20 cellular contexts compared by ENCODE assay signal in genomic region chr15:83695246-83695645, GRCh38. TPM values are rescaled to one million over a fixed set of nuclear protein-coding genes. Genes with fewer than 3 reads are reported as not detected.
A peak's percentile ranks its signal among the peaks of the same experiment; 100 is the strongest.
DNase-seq lines count a peak whose midpoint lies in the region; ATAC-seq, FAIRE-seq and TF ChIP-seq lines count a peak whose summit lies in the region.
"Had no signal": no experiment of that assay in that cellular context is flagged by ENCODE, and none has a peak within 500 bp of the region (broad histone marks: within the 10 kb centered on the region; RNA-seq: fewer than 3 reads in every experiment).

No MANE protein-coding gene starts in this region.

- no peak overlapping the region for H2AK9ac ChIP-seq in IMR-90 (replicated peaks; ENCODE audit: low read depth, low read length, poor library complexity)

- H2AFZ ChIP-seq in IMR-90 (replicated peaks; ENCODE audit: low read length, poor library complexity): no peak overlapping the region
- H2AFZ ChIP-seq in astrocyte (ENCODE audit: low read depth, low read length): no peak overlapping the region
- H2AFZ ChIP-seq in MM.1S (ENCODE audit: low read length): no peak overlapping the region

- POLR2A ChIA-PET in IMR-90 (lab: Charles Lee; ENCODE audit: unreplicated experiment): no interaction called here

- H3K9ac ChIP-seq in IMR-90 (ENCODE audit: low read depth, low read length) (no peak overlapping the region), astrocyte (ENCODE audit: low read length) (no peak overlapping the region), rectal smooth muscle tissue (ENCODE audit: low read length) (no peak overlapping the region), MM.1S (ENCODE audit: low read length) (no peak overlapping the region)

- H3K9me1 ChIP-seq in IMR-90 (ENCODE audit: insufficient read depth, low read length): no peaks in the 10 kb centered on the region; the same call in 1 of the 2 replicates

- H3K9me3 Mint-ChIP-seq in astrocyte (ENCODE audit: unreplicated experiment) (peaks cover 4% of the 10 kb centered on the region), progenitor cell of endocrine pancreas (ENCODE audit: low read depth) (no peaks in the 10 kb centered on the region)
- H3K9me3 Mint-ChIP-seq: CD4-positive, alpha-beta T cell had no signal

- H4K20me1 ChIP-seq in IMR-90 (ENCODE audit: insufficient read depth, low read length) (no peaks in the 10 kb centered on the region), astrocyte (ENCODE audit: insufficient read depth, low read length) (no peaks in the 10 kb centered on the region), MM.1S (ENCODE audit: insufficient read depth, low read length) (no peaks in the 10 kb centered on the region)

- H3K4me1 Mint-ChIP-seq in astrocyte (ENCODE audit: low read depth, unreplicated experiment) (peaks cover 53% of the 10 kb centered on the region), progenitor cell of endocrine pancreas (ENCODE audit: low read depth) (peaks cover 2% of the 10 kb centered on the region)
- H3K4me1 Mint-ChIP-seq: central memory CD8-positive, alpha-beta T cell had no signal

- H3K27me3 ChIP-seq in IMR-90 (ENCODE audit: control insufficient read depth, insufficient read depth, low read length) (no peaks in the 10 kb centered on the region), astrocyte (ENCODE audit: insufficient read depth, low read length) (peaks cover 5% of the 10 kb centered on the region), rectal smooth muscle tissue (ENCODE audit: control insufficient read depth, insufficient read depth, low read length) (no peaks in the 10 kb centered on the region), MM.1S (replicated peaks; ENCODE audit: insufficient read depth, low read length) (no peaks in the 10 kb centered on the region)

- FAIRE-seq in astrocyte (lab: Jason Lieb, UNC): no peak
- FAIRE-seq: TTC549 had no signal

- TF ChIP-seq POLR2A in IMR-90 (IDR thresholded peaks at IDR 0.05; ENCODE audit: low read depth, low read length): no peak

- no peaks in the 10 kb centered on the region for H3K27me3 Mint-ChIP-seq in astrocyte (ENCODE audit: low read depth, unreplicated experiment)
- H3K27me3 Mint-ChIP-seq in progenitor cell of endocrine pancreas: peaks cover 3% of the 10 kb centered on the region
- H3K27me3 Mint-ChIP-seq: central memory CD8-positive, alpha-beta T cell had no signal

- H2AK5ac ChIP-seq in IMR-90 (ENCODE audit: low read depth, low read length): peak overlapping the region; percentile 14; the same call in 1 of the 2 replicates

- H3K4me3 ChIP-seq in IMR-90 (ENCODE audit: insufficient read depth, low read depth, low read length) (no peak overlapping the region), astrocyte (ENCODE audit: insufficient read depth, low read depth, low read length) (no peak overlapping the region), rectal smooth muscle tissue (ENCODE audit: low read length) (no peak overlapping the region), MM.1S (ENCODE audit: low read length) (no peak overlapping the region)
- H3K4me3 ChIP-seq: lung, psoas muscle had no signal

- intact Hi-C loops in IMR-90 (cut with micrococcal nuclease): no loop called here

- no peak overlapping the region for H2BK15ac ChIP-seq in IMR-90 (ENCODE audit: low read depth, low read length)

- H3K36me3 ChIP-seq in IMR-90 (ENCODE audit: control insufficient read depth, insufficient read depth, low read length): no peaks in the 10 kb centered on the region
- no peaks in the 10 kb centered on the region for H3K36me3 ChIP-seq in astrocyte (ENCODE audit: insufficient read depth, low read length)
- no peaks in the 10 kb centered on the region for H3K36me3 ChIP-seq in rectal smooth muscle tissue (ENCODE audit: control insufficient read depth, insufficient read depth, low read length)
- no peaks in the 10 kb centered on the region for H3K36me3 ChIP-seq in MM.1S (replicated peaks; ENCODE audit: insufficient read depth, low read length)

- H3K79me1 ChIP-seq in IMR-90 (ENCODE audit: low read depth in 1 of 2, low read length in 2 of 2): no peaks in the 10 kb centered on the region

- no peak for TF ChIP-seq RAD21 in IMR-90 (IDR thresholded peaks at IDR 0.05; ENCODE audit: low read length)

- H3K4me3 Mint-ChIP-seq in astrocyte (ENCODE audit: unreplicated experiment) (no peak overlapping the region), progenitor cell of endocrine pancreas (ENCODE audit: low read depth) (no peak overlapping the region)
- H3K4me3 Mint-ChIP-seq: CD4-positive, alpha-beta T cell; central memory CD8-positive, alpha-beta T cell; natural killer cell treated with Interleukin-12 subunit alpha and Interleukin-12 subunit beta and Interleukin-15 and Interleukin-18, amount 100 ng/mL, for 72 hours had no signal

- H3K4me2 ChIP-seq in IMR-90 (ENCODE audit: low read depth, low read length): no peak overlapping the region
- peak overlapping the region; percentile 9 for H3K4me2 ChIP-seq in astrocyte (ENCODE audit: low read length)
- H3K4me2 ChIP-seq in MM.1S (ENCODE audit: low read depth, low read length): no peak overlapping the region

- no peak overlapping the region for H4K8ac ChIP-seq in IMR-90 (ENCODE audit: low read depth in 2 of 2, low read length in 2 of 2)

- no peak overlapping the region for H4K91ac ChIP-seq in IMR-90 (ENCODE audit: insufficient read depth, low read depth, low read length)

- H3K9me3 ChIP-seq in IMR-90 (ENCODE audit: control insufficient read depth, insufficient read depth, low read length) (peaks cover 2% of the 10 kb centered on the region), astrocyte (ENCODE audit: insufficient read depth, low read depth, low read length) (peaks cover 2% of the 10 kb centered on the region), MM.1S (replicated peaks; ENCODE audit: insufficient read depth, low read length) (no peaks in the 10 kb centered on the region)
- H3K9me3 ChIP-seq: psoas muscle had no signal

- H3K27ac Mint-ChIP-seq in astrocyte (ENCODE audit: unreplicated experiment) (peak overlapping the region; percentile 64), progenitor cell of endocrine pancreas (no peak overlapping the region)
- H3K27ac Mint-ChIP-seq: CD4-positive, alpha-beta T cell; natural killer cell treated with Interleukin-12 subunit alpha and Interleukin-12 subunit beta and Interleukin-15 and Interleukin-18, amount 100 ng/mL, for 72 hours had no signal

- BruUV-seq in IMR-90 (replicated peaks; lab: Mats Ljungman, UMichigan): no TSS peak

- CTCF ChIA-PET in IMR-90 (lab: Yijun Ruan, JAX): no interaction called here

- no peak overlapping the region for H4K5ac ChIP-seq in IMR-90 (ENCODE audit: low read depth, low read length)

- no CpG with 5 or more reads among the region's 3 CpGs for WGBS in IMR-90 (ENCODE audit: extremely low coverage in 2 of 2, insufficient read length in 1 of 2), 2 experiments

- no peak overlapping the region for H3K14ac ChIP-seq in IMR-90 (replicated peaks; ENCODE audit: low read depth, low read length)

- H3K79me2 ChIP-seq in astrocyte (ENCODE audit: insufficient read depth, low read length) (no peaks in the 10 kb centered on the region), MM.1S (ENCODE audit: low read length) (no peaks in the 10 kb centered on the region)

- no peak overlapping the region for H3K23ac ChIP-seq in IMR-90 (ENCODE audit: low read depth, low read length)

- TF ChIP-seq CTCF in IMR-90 (conservative IDR thresholded peaks at IDR 0.05; ENCODE audit: low read depth, low read length) (no peak), astrocyte (IDR thresholded peaks at IDR 0.05; ENCODE audit: insufficient read depth, low read depth, low read length) (no peak), MM.1S (IDR thresholded peaks at IDR 0.05; ENCODE audit: low read length) (no peak), progenitor cell of endocrine pancreas (IDR thresholded peaks at IDR 0.05; ENCODE audit: unreplicated experiment) (no peak)

- no peak overlapping the region for H3K56ac ChIP-seq in IMR-90 (ENCODE audit: extremely low read depth, insufficient read depth, low read length)

- dilution Hi-C loops in IMR-90 (cut with HindIII; ENCODE audit: low sequenced_read_pairs, unreplicated experiment): no loop called here

- H2BK20ac ChIP-seq in IMR-90 (ENCODE audit: low read depth, low read length): no peak overlapping the region

- no peak overlapping the region for H3K27ac ChIP-seq in IMR-90 (ENCODE audit: insufficient read depth, low read length)
- H3K27ac ChIP-seq in astrocyte (ENCODE audit: low read depth, low read length): no peak overlapping the region
- peak overlapping the region; percentile 83 for H3K27ac ChIP-seq in rectal smooth muscle tissue (ENCODE audit: low read depth, low read length)
- no peak overlapping the region for H3K27ac ChIP-seq in MM.1S (ENCODE audit: low read length)
- H3K27ac ChIP-seq: HL-60, psoas muscle had no signal

- peak overlapping the region; percentile 65 for H2BK5ac ChIP-seq in IMR-90 (ENCODE audit: low read depth, low read length, poor library complexity, severe bottlenecking)

- ATAC-seq in IMR-90 (ENCODE audit: low read depth) (peak; percentile 40; the same call in 1 of the 2 replicates), GM18868 (IDR thresholded peaks at IDR 0.05; ENCODE audit: unreplicated experiment) (no peak)
- ATAC-seq: HCT116, psoas muscle, Right ventricle myocardium inferior had no signal

- no peaks in the 10 kb centered on the region for H3F3A ChIP-seq in MM.1S (ENCODE audit: insufficient read depth, low read length)

- peak; percentile 11 for DNase-seq in IMR-90
- no peak for DNase-seq in astrocyte (ENCODE audit: low read depth)
- peak; percentile 53 for DNase-seq in iris pigment epithelial cell (ENCODE audit: low read depth)
- no peak for DNase-seq in MM.1S
- no peak for DNase-seq in progenitor cell of endocrine pancreas (ENCODE audit: low spot score, unreplicated experiment)
- no peak for DNase-seq in kidney glomerular epithelial cell (lab: John Stamatoyannopoulos, UW)
- DNase-seq: activated CD4-positive, alpha-beta T cell treated with anti-CD3 and anti-CD28 coated beads for 4 hours; CD4-positive, alpha-beta T cell; NCI-H1930; NCI-H446 treated with DMSO at 0.1 percent for 48 hours; psoas muscle had no signal

- H3K4me1 ChIP-seq in IMR-90 (ENCODE audit: control insufficient read depth, insufficient read depth, low read length) (peaks cover 3% of the 10 kb centered on the region; the same call in 1 of the 2 replicates), astrocyte (ENCODE audit: insufficient read depth, low read length) (peaks cover 18% of the 10 kb centered on the region), rectal smooth muscle tissue (ENCODE audit: control insufficient read depth, insufficient read depth, low read length) (peaks cover 48% of the 10 kb centered on the region), MM.1S (ENCODE audit: low read length) (no peaks in the 10 kb centered on the region)
- H3K4me1 ChIP-seq: psoas muscle had no signal

- in situ Hi-C loops in IMR-90 (cut with MboI; ENCODE audit: low sequenced_read_pairs): loop anchor here (10.0 kb wide), 1 partner anchor 60 kb away; no protein-coding TSS in a partner anchor

- H3K36me3 Mint-ChIP-seq in astrocyte (ENCODE audit: low read depth, unreplicated experiment) (no peaks in the 10 kb centered on the region), progenitor cell of endocrine pancreas (ENCODE audit: insufficient read depth) (no peaks in the 10 kb centered on the region)
- H3K36me3 Mint-ChIP-seq: natural killer cell treated with Interleukin-12 subunit alpha and Interleukin-12 subunit beta and Interleukin-15 and Interleukin-18, amount 100 ng/mL, for 72 hours had no signal

- no peak overlapping the region for H2BK120ac ChIP-seq in IMR-90 (ENCODE audit: low read depth, low read length)

- H3K9me2 ChIP-seq in MM.1S (replicated peaks; ENCODE audit: insufficient read depth, low read length): no peaks in the 10 kb centered on the region

- H3K4ac ChIP-seq in IMR-90 (ENCODE audit: low read depth, low read length): no peak overlapping the region

- no peak overlapping the region for H3K18ac ChIP-seq in IMR-90 (ENCODE audit: low read depth, low read length)

RNA-seq across cellular contexts. Expression of gene ADAMTSL3, which starts 41.3 kb away (rescaled TPM):
- under 0.01 TPM in 1 of 2 replicates, not detected in the other for total RNA-seq in IMR-90 (2012; rRNA removed)
- polyA plus RNA-seq in IMR-90 (2012; rRNA removed): 0.02 TPM in 1 of 2 replicates, not detected in the other
- polyA plus RNA-seq in IMR-90 (2012; cell fraction: cytosol; rRNA removed): 0.01 TPM in 1 of 2 replicates, not detected in the other
- polyA plus RNA-seq in IMR-90 (2012; cell fraction: nucleus; rRNA removed; ENCODE audit: low replicate concordance): 0.01 TPM in 1 of 2 replicates, not detected in the other
- total RNA-seq in astrocyte: 2.4 and 3.0 TPM in 2 replicates
- total RNA-seq in progenitor cell of endocrine pancreas: 0.24 and 0.38 TPM in 2 replicates
- total RNA-seq: CD4-positive, alpha-beta T cell; natural killer cell treated with Interleukin-12 subunit alpha and Interleukin-12 subunit beta and Interleukin-15 and Interleukin-18, amount 100 ng/mL, for 72 hours had no signal

Comparison
In these comparisons a context has a peak if more than half of its experiments do, and no peak if none do; other contexts are left out.
1. DNase-seq: peak in IMR-90 (single experiment) and iris pigment epithelial cell (single experiment); none in astrocyte (single experiment), MM.1S (single experiment), progenitor cell of endocrine pancreas (single experiment) and kidney glomerular epithelial cell (single experiment).